Comparison of ENCODE assay signal across 11 cellular contexts in the genomic region with DNA sequence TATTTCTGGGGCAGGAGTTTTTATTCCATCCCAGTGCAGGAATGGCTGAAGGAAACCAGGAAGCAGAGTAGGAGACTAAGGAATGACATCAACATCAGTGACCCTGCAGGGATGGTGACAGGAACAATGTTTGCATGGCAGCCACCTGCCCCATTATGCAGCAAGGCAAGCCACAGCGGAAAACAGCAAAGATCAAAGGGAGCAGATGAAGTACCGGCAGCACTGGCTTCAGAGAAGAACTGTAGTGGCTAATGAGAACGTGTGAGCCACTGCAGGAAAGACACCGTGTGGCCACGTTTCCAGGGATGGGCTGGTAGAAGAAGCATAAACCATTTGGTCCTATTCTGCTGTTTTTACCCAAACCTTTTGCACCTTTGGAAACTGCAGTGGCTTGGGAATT. TPM values are rescaled to one million over a fixed set of nuclear protein-coding genes. Genes with fewer than 3 reads are reported as not detected.
DNase-seq lines count a peak whose midpoint lies in the region; TF ChIP-seq lines count a peak whose summit lies in the region.
"Had no signal": no experiment of that assay in that cellular context is flagged by ENCODE, and none has a peak within 500 bp of the region (broad histone marks: within the 10 kb centered on the region; RNA-seq: fewer than 3 reads in every experiment).

No MANE protein-coding gene starts in this region.

- H3K4me1 Mint-ChIP-seq in T-helper 2 cell treated with Interferon-gamma antibody and Interleukin-4, amounts not matched to agents 5 μg/mL and 100 μg/mL, for 36 hours (ENCODE audit: low read depth) = peaks cover 32% of the 10 kb centered on the region
- H3K4me1 Mint-ChIP-seq in activated naive CD4-positive, alpha-beta T cell treated with anti-CD3 and anti-CD28 coated beads, Interleukin-2, amount 50 U/mL, for 24 hours = peaks cover 58% of the 10 kb centered on the region
- H3K4me1 Mint-ChIP-seq in type B pancreatic cell (ENCODE audit: unreplicated experiment) = peaks cover 18% of the 10 kb centered on the region

- H3K36me3 Mint-ChIP-seq in T-helper 2 cell treated with Interferon-gamma antibody and Interleukin-4, amounts not matched to agents 5 μg/mL and 100 μg/mL, for 36 hours (ENCODE audit: low read depth) = no peaks in the 10 kb centered on the region
- no peaks in the 10 kb centered on the region for H3K36me3 Mint-ChIP-seq in activated naive CD4-positive, alpha-beta T cell treated with anti-CD3 and anti-CD28 coated beads, Interleukin-2, amount 50 U/mL, for 24 hours
- no peaks in the 10 kb centered on the region for H3K36me3 Mint-ChIP-seq in type B pancreatic cell

- H3K9me3 Mint-ChIP-seq in T-helper 2 cell treated with Interferon-gamma antibody and Interleukin-4, amounts not matched to agents 5 μg/mL and 100 μg/mL, for 36 hours = no peaks in the 10 kb centered on the region
- no peaks in the 10 kb centered on the region for H3K9me3 Mint-ChIP-seq in activated naive CD4-positive, alpha-beta T cell treated with anti-CD3 and anti-CD28 coated beads, Interleukin-2, amount 50 U/mL, for 24 hours
- no peaks in the 10 kb centered on the region for H3K9me3 Mint-ChIP-seq in type B pancreatic cell

- DNase-seq in activated gamma-delta T cell treated with Interleukin-2 at 50 U/mL for 16 hours (peak; percentile 40), activated gamma-delta T cell (lab: John Stamatoyannopoulos, UW) (no peak), amniotic stem cell (lab: John Stamatoyannopoulos, UW) (no peak), type B pancreatic cell (ENCODE audit: extremely low spot score, unreplicated experiment) (no peak), retina (no peak)
- DNase-seq in T-helper 2 cell treated with Interferon-gamma antibody and Interleukin-4, amounts not matched to agents 5 μg/mL and 100 μg/mL, for 36 hours (ENCODE audit: low spot score) = no peak
- DNase-seq in stimulated activated naive CD4-positive, alpha-beta T cell treated with Interleukin-2 at 50 U/mL for 16 hours (lab: John Stamatoyannopoulos, UW) = peak; percentile 7
- DNase-seq: NCI-H2171 treated with DMSO at 0.1 percent for 48 hours, Right ventricle myocardium superior had no signal

- no peaks in the 10 kb centered on the region for H3K27me3 Mint-ChIP-seq in T-helper 2 cell treated with Interferon-gamma antibody and Interleukin-4, amounts not matched to agents 5 μg/mL and 100 μg/mL, for 36 hours (ENCODE audit: low read depth)
- no peaks in the 10 kb centered on the region for H3K27me3 Mint-ChIP-seq in activated naive CD4-positive, alpha-beta T cell treated with anti-CD3 and anti-CD28 coated beads, Interleukin-2, amount 50 U/mL, for 24 hours
- H3K27me3 Mint-ChIP-seq in type B pancreatic cell = peaks cover 7% of the 10 kb centered on the region
- H3K27me3 Mint-ChIP-seq: IgD-negative memory B cell had no signal

- TF ChIP-seq CTCF in type B pancreatic cell (conservative IDR thresholded peaks at IDR 0.05) = no peak

- peak overlapping the region; percentile 24 for H3K4me3 Mint-ChIP-seq in T-helper 2 cell treated with Interferon-gamma antibody and Interleukin-4, amounts not matched to agents 5 μg/mL and 100 μg/mL, for 36 hours
- H3K4me3 Mint-ChIP-seq in activated naive CD4-positive, alpha-beta T cell treated with anti-CD3 and anti-CD28 coated beads, Interleukin-2, amount 50 U/mL, for 24 hours = peak overlapping the region; percentile 67
- H3K4me3 Mint-ChIP-seq in type B pancreatic cell = no peak overlapping the region

- peak overlapping the region; percentile 19 for H3K27ac Mint-ChIP-seq in T-helper 2 cell treated with Interferon-gamma antibody and Interleukin-4, amounts not matched to agents 5 μg/mL and 100 μg/mL, for 36 hours
- H3K27ac Mint-ChIP-seq in activated naive CD4-positive, alpha-beta T cell treated with anti-CD3 and anti-CD28 coated beads, Interleukin-2, amount 50 U/mL, for 24 hours = no peak overlapping the region
- H3K27ac Mint-ChIP-seq in type B pancreatic cell = no peak overlapping the region
- H3K27ac Mint-ChIP-seq: IgD-negative memory B cell had no signal

RNA-seq across cellular contexts. Expression of gene TAB2, which starts 52.9 kb away (rescaled TPM):
- 58.7 TPM in 2 replicates for total RNA-seq in type B pancreatic cell (ENCODE audit: low replicate concordance)

Comparison
In these comparisons a context has a peak if more than half of its experiments do, and no peak if none do; other contexts are left out.
1. DNase-seq: peak in activated gamma-delta T cell treated with Interleukin-2 at 50 U/mL for 16 hours (single experiment) and stimulated activated naive CD4-positive, alpha-beta T cell treated with Interleukin-2 at 50 U/mL for 16 hours (single experiment); none in activated gamma-delta T cell (single experiment), T-helper 2 cell treated with Interferon-gamma antibody and Interleukin-4, amounts not matched to agents 5 μg/mL and 100 μg/mL, for 36 hours (single experiment), amniotic stem cell (single experiment), type B pancreatic cell (single experiment) and retina (single experiment).